In the genomic region with DNA sequence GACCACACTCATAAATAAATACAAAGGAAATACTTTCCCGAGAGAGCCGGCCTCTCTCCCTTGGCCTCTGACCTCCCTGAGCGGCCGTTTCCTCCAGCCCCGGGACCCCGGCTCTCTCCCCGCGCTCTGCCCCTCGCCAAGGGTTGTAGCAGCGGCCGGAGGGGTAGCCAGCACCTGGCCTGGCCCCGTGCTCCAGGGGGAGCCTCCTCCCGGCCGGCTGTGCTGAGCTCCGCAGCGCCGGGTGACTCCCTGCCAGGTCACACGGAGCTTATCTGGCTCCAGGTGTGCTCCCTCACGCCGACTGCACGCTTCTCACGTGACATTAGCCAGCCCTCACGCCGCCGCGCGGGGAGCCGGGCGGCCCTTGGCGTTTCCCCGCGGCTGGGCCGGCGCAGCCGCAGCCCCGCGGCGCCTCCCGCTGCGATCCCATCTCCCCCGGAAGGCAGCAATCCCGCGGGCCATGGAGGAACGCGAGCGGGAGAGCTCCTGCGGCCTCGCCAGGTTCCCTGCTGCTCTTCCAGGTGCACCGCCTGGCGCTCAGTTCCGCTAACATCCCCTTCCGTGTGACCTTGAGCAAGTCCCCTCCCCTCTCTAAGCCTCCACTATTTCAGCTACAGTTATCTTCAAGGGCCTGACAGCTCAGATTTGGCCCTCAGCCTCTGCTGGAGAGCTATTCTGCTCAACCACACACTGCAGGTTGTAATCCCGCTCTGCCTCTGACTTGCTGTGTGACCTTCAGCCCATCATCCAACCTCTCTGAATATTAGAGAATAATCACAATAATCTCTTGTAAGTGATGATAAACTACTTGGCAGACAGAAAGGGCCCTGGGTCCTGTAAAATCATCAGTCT, we compare ENCODE assay signal across 8 cellular contexts. TPM values are rescaled to one million over a fixed set of nuclear protein-coding genes. Genes with fewer than 3 reads are reported as not detected.
A peak's percentile ranks its signal among the peaks of the same experiment; 100 is the strongest.
DNase-seq lines count a peak whose midpoint lies in the region; ATAC-seq and TF ChIP-seq lines count a peak whose summit lies in the region.

No MANE protein-coding gene starts in this region.

- WGBS in ectodermal cell, 2 experiments, result 2% methylated on average over 53 of the region's 53 CpGs
- under 1% methylated on average over 52 of the region's 53 CpGs for WGBS in mesenchymal stem cell

- ATAC-seq in HG02642 (IDR thresholded peaks at IDR 0.05; ENCODE audit: poor library complexity, unreplicated experiment), result peak; percentile 54
- ATAC-seq in GM19455 (IDR thresholded peaks at IDR 0.05; ENCODE audit: unreplicated experiment), result no peak

- CTCF ChIA-PET in Caco-2 (lab: Charles Lee), result interaction anchor here (0.5 to 8.0 kb wide), 18 partner anchors 8 to 827 kb away, joined by 3 to 449 read pairs (median 4); no protein-coding TSS in a partner anchor

- H3K36me3 Mint-ChIP-seq in Caco-2 (ENCODE audit: insufficient read depth, unreplicated experiment), result peaks cover 26% of the 10 kb centered on the region

- peak in 1 of 2 experiments; percentile 16 for TF ChIP-seq CTCF in Caco-2 (IDR thresholded peaks at IDR 0.05; ENCODE audit: insufficient read depth in 1 of 2, low read depth in 1 of 2, low read length in 1 of 2, severe bottlenecking in 1 of 2, unreplicated experiment in 1 of 2)

- peak overlapping the region in 1 of 2 experiments; percentile 88 for H2BK12ac ChIP-seq in mesenchymal stem cell (ENCODE audit: low read length in 2 of 2)

- peak overlapping the region; percentile 45 for H3K4me3 ChIP-seq in Caco-2 (ENCODE audit: low read depth, low read length)
- H3K4me3 ChIP-seq in ectodermal cell (ENCODE audit: insufficient read depth, low read depth, low read length), result peak overlapping the region; percentile 36
- H3K4me3 ChIP-seq in mesenchymal stem cell (ENCODE audit: insufficient read depth in 1 of 2, low read depth in 1 of 2, low read length in 2 of 2), result peak overlapping the region; percentile 49 to 80

- H3K4ac ChIP-seq in mesenchymal stem cell (ENCODE audit: low read depth in 1 of 2, low read length in 2 of 2), result peak overlapping the region; percentile 46 to 66

- peak overlapping the region; percentile 90 for H3K4me2 ChIP-seq in mesenchymal stem cell (ENCODE audit: low read length, poor library complexity, severe bottlenecking)

- H4K91ac ChIP-seq in mesenchymal stem cell (ENCODE audit: low read length), result peak overlapping the region; percentile 80

- peak overlapping the region; percentile 80 for H2BK15ac ChIP-seq in mesenchymal stem cell (ENCODE audit: low read depth, poor library complexity, severe bottlenecking)

- peak overlapping the region; percentile 90 for H4K8ac ChIP-seq in mesenchymal stem cell (ENCODE audit: low read length)

- peak overlapping the region in 1 of 2 experiments; percentile 23 for H3K23ac ChIP-seq in mesenchymal stem cell (ENCODE audit: low read length in 2 of 2)

- no peak overlapping the region for H2AK5ac ChIP-seq in mesenchymal stem cell (ENCODE audit: low read length, severe bottlenecking)

- no TSS peak for BruUV-seq in Caco-2 (replicated peaks; lab: Mats Ljungman, UMichigan)

- H2BK5ac ChIP-seq in mesenchymal stem cell (ENCODE audit: low read depth, low read length, poor library complexity, severe bottlenecking), result no peak overlapping the region

- H3K4me1 ChIP-seq in Caco-2 (peaks cover 31% of the 10 kb centered on the region), ectodermal cell (ENCODE audit: control insufficient read depth, insufficient read depth, low read length) (peaks cover 23% of the 10 kb centered on the region), mesenchymal stem cell (ENCODE audit: control insufficient read depth, insufficient read depth, low read depth, low read length) (peaks cover 34% of the 10 kb centered on the region)

- DNase-seq in Caco-2, result peak; percentile 88 to 90
- DNase-seq in NCI-H345 treated with DMSO at 0.1 percent for 48 hours (lab: John Stamatoyannopoulos, UW; ENCODE audit: unreplicated experiment), result peak; percentile 91
- peak; percentile 53 for DNase-seq in activated CD4-positive, alpha-beta T cell treated with anti-CD3 and anti-CD28 coated beads, Interleukin-2, amount 50 U/mL, for 1 hour
- peak; percentile 64 for DNase-seq in mesenchymal stem cell
- DNase-seq in stimulated activated CD8-positive, alpha-beta memory T cell treated with anti-CD3 and anti-CD28 coated beads, Interleukin-7, amount 100 ng/mL, for 24 hours (ENCODE audit: low read depth), result peak; percentile 13

- H3K79me1 ChIP-seq in mesenchymal stem cell (replicated peaks; ENCODE audit: low read length, poor library complexity, severe bottlenecking), result peaks cover 8% of the 10 kb centered on the region

- peak overlapping the region; percentile 93 for H3K27ac Mint-ChIP-seq in Caco-2 (ENCODE audit: unreplicated experiment)

- H3K4me3 Mint-ChIP-seq in Caco-2 (ENCODE audit: unreplicated experiment), result peak overlapping the region; percentile 93

- POLR2A ChIA-PET in Caco-2 (lab: Charles Lee), result interaction anchor here (0.7 to 2.0 kb wide), 9 partner anchors 9 to 249 kb away, joined by 3 to 20 read pairs (median 5); partner anchors contain the start of gene PHF12

- intact Hi-C loops in Caco-2 (cut with micrococcal nuclease; ENCODE audit: unreplicated experiment), result no loop called here

- H3K36me3 ChIP-seq in Caco-2 (ENCODE audit: control insufficient read depth, insufficient read depth, low read length) (no peaks in the 10 kb centered on the region), ectodermal cell (ENCODE audit: control insufficient read depth, insufficient read depth, low read length) (no peaks in the 10 kb centered on the region), mesenchymal stem cell (ENCODE audit: control insufficient read depth in 1 of 2, insufficient read depth in 2 of 2, low read depth in 1 of 2, low read length in 2 of 2) (no peaks in the 10 kb centered on the region)

- no peaks in the 10 kb centered on the region for H3K27me3 Mint-ChIP-seq in Caco-2 (ENCODE audit: insufficient read depth, unreplicated experiment)

- H3K9ac ChIP-seq in mesenchymal stem cell (ENCODE audit: low read length), result peak overlapping the region; percentile 85

- H2AFZ ChIP-seq in mesenchymal stem cell (ENCODE audit: low read depth, low read length), result peak overlapping the region; percentile 87

- H3K18ac ChIP-seq in mesenchymal stem cell (ENCODE audit: low read depth in 1 of 2, low read length in 2 of 2), result peak overlapping the region; percentile 89

- no peaks in the 10 kb centered on the region for H3K27me3 ChIP-seq in Caco-2 (replicated peaks; ENCODE audit: control insufficient read depth, insufficient read depth, low read length)
- peaks cover 23% of the 10 kb centered on the region for H3K27me3 ChIP-seq in ectodermal cell (ENCODE audit: control insufficient read depth, insufficient read depth, low read length, poor library complexity, severe bottlenecking)
- no peaks in the 10 kb centered on the region for H3K27me3 ChIP-seq in mesenchymal stem cell (ENCODE audit: control insufficient read depth in 1 of 2, insufficient read depth in 1 of 2, low read length in 2 of 2)

- peak overlapping the region; percentile 65 for H2BK120ac ChIP-seq in mesenchymal stem cell (ENCODE audit: low read depth, low read length)

- H3K14ac ChIP-seq in mesenchymal stem cell (ENCODE audit: low read length in 2 of 2), result peak overlapping the region in 1 of 2 experiments; percentile 93

- H3K9me3 ChIP-seq in Caco-2, result no peaks in the 10 kb centered on the region
- no peaks in the 10 kb centered on the region for H3K9me3 ChIP-seq in ectodermal cell (ENCODE audit: control insufficient read depth, low read length)
- H3K9me3 ChIP-seq in mesenchymal stem cell (ENCODE audit: control insufficient read depth, low read length), result no peaks in the 10 kb centered on the region

- H3K9me3 Mint-ChIP-seq in Caco-2 (ENCODE audit: unreplicated experiment), result no peaks in the 10 kb centered on the region

- peaks cover 21% of the 10 kb centered on the region for H3K4me1 Mint-ChIP-seq in Caco-2 (ENCODE audit: low read depth, unreplicated experiment)

- H3K27ac ChIP-seq in ectodermal cell (ENCODE audit: insufficient read depth, low read depth, low read length, poor library complexity, severe bottlenecking) (no peak overlapping the region), mesenchymal stem cell (ENCODE audit: low read length, poor library complexity, severe bottlenecking) (peak overlapping the region; percentile 43)

RNA-seq across cellular contexts. Expression of gene MYO18A, which starts 3.5 kb away (rescaled TPM):
- total RNA-seq in Caco-2 (2022), result 47.1 and 55.5 TPM in 2 replicates
- 33.1 TPM for polyA plus RNA-seq in ectodermal cell (2013, experiment 1 of 4)
- 37.6 TPM for polyA plus RNA-seq in ectodermal cell (2013, experiment 2 of 4)
- 25.2 TPM for polyA plus RNA-seq in ectodermal cell (2013, experiment 3 of 4)
- 25.3 TPM for polyA plus RNA-seq in ectodermal cell (2013, experiment 4 of 4)
- polyA plus RNA-seq in mesenchymal stem cell (2013, experiment 1 of 2), result 16.2 TPM
- 15.0 TPM for polyA plus RNA-seq in mesenchymal stem cell (2013, experiment 2 of 2)

Comparison
In these comparisons a context has a peak if more than half of its experiments do, and no peak if none do; other contexts are left out.
1. DNase-seq: peak in every context shown above with its lines; median percentile 91 in NCI-H345 treated with DMSO at 0.1 percent for 48 hours; 89 in Caco-2; 64 in mesenchymal stem cell; 53 in activated CD4-positive, alpha-beta T cell treated with anti-CD3 and anti-CD28 coated beads, Interleukin-2, amount 50 U/mL, for 1 hour; 13 in stimulated activated CD8-positive, alpha-beta memory T cell treated with anti-CD3 and anti-CD28 coated beads, Interleukin-7, amount 100 ng/mL, for 24 hours.